Comparison of ENCODE assay signal across 22 cellular contexts in the genomic region with DNA sequence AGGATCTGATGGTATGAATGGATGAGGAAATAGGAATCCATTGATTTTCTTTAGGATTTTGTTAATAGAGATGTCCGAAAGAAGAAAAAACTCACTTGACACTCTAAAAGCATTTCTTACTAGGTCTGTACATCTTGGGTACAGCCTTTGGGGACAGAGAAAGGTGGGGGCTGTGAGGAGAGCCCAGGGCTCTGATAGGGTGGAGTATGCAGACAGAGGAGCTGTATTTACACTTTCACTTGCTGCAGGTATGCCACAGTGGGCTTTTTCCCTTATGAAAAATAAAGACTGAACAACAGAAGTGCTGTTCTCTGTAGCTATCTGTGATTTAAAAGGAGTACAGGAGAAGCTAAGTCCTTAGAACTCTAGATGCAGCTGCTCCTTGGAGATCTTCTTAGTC. TPM values are rescaled to one million over a fixed set of nuclear protein-coding genes. Genes with fewer than 3 reads are reported as not detected.
DNase-seq lines count a peak whose midpoint lies in the region; ATAC-seq and TF ChIP-seq lines count a peak whose summit lies in the region.
"Had no signal": no experiment of that assay in that cellular context is flagged by ENCODE, and none has a peak within 500 bp of the region (broad histone marks: within the 10 kb centered on the region; RNA-seq: fewer than 3 reads in every experiment).

No MANE protein-coding gene starts in this region.

- POLR2A ChIA-PET in naive thymus-derived CD4-positive, alpha-beta T cell (lab: Charles Lee) = no interaction called here

- peaks cover 0 to 31% (median 3%) of the 10 kb centered on the region in 3 experiments for H3K36me3 ChIP-seq in naive thymus-derived CD4-positive, alpha-beta T cell (ENCODE audit: control insufficient read depth in 2 of 3, insufficient read depth in 3 of 3, low read length in 3 of 3)
- H3K36me3 ChIP-seq: MG63 had no signal

- no peaks in the 10 kb centered on the region for H3K27me3 ChIP-seq in naive thymus-derived CD4-positive, alpha-beta T cell (ENCODE audit: control insufficient read depth in 2 of 2, insufficient read depth in 2 of 2, low read length in 2 of 2)
- H3K27me3 ChIP-seq: MG63 had no signal

- no peaks in the 10 kb centered on the region for H3K4me1 Mint-ChIP-seq in activated naive CD4-positive, alpha-beta T cell treated with anti-CD3 and anti-CD28 coated beads, Interleukin-2, amount 10 ng/mL, durations not matched to agents 7 days and 5 days
- H3K4me1 Mint-ChIP-seq in T-helper 17 cell = peaks cover 8% of the 10 kb centered on the region
- H3K4me1 Mint-ChIP-seq in naive thymus-derived CD4-positive, alpha-beta T cell = peaks cover 0 to 14% (median 5%) of the 10 kb centered on the region in 7 donors
- no peaks in the 10 kb centered on the region for H3K4me1 Mint-ChIP-seq in stimulated activated memory B cell treated with anti-CD40 and anti-IgM and Interleukin-4, amounts not matched to agents 10 μg/mL and 1 μg/mL and 100 μg/mL, for 72 hours

- peak overlapping the region; percentile 8 for H3K27ac Mint-ChIP-seq in activated naive CD4-positive, alpha-beta T cell treated with anti-CD3 and anti-CD28 coated beads, Interleukin-2, amount 10 ng/mL, durations not matched to agents 7 days and 5 days
- no peak overlapping the region for H3K27ac Mint-ChIP-seq in activated naive CD4-positive, alpha-beta T cell treated with anti-CD3 and anti-CD28 coated beads, Interleukin-2, amount 50 U/mL, for 72 hours
- H3K27ac Mint-ChIP-seq in T-helper 17 cell = peak overlapping the region; percentile 41
- peak overlapping the region in 7 of 9 donors; percentile 22 to 74 (median 63) for H3K27ac Mint-ChIP-seq in naive thymus-derived CD4-positive, alpha-beta T cell
- H3K27ac Mint-ChIP-seq in stimulated activated memory B cell treated with anti-CD40 and anti-IgM and Interleukin-4, amounts not matched to agents 10 μg/mL and 1 μg/mL and 100 μg/mL, for 72 hours = peak overlapping the region; percentile 28

- ATAC-seq in activated naive CD4-positive, alpha-beta T cell treated with anti-CD3 and anti-CD28 coated beads, Interleukin-2, amount 50 U/mL, for 72 hours = no peak
- ATAC-seq in T-helper 17 cell = no peak
- no peak for ATAC-seq in naive thymus-derived CD4-positive, alpha-beta T cell
- no peak for ATAC-seq in stimulated activated memory B cell treated with anti-CD40 and anti-IgM and Interleukin-4, amounts not matched to agents 10 μg/mL and 1 μg/mL and 100 μg/mL, for 72 hours
- ATAC-seq in HG02678 (IDR thresholded peaks at IDR 0.05; ENCODE audit: unreplicated experiment) = no peak
- ATAC-seq: GM12878 had no signal

- no peaks in the 10 kb centered on the region for H3K27me3 Mint-ChIP-seq in activated naive CD4-positive, alpha-beta T cell treated with anti-CD3 and anti-CD28 coated beads, Interleukin-2, amount 10 ng/mL, durations not matched to agents 7 days and 5 days
- H3K27me3 Mint-ChIP-seq in T-helper 17 cell = no peaks in the 10 kb centered on the region
- H3K27me3 Mint-ChIP-seq in naive thymus-derived CD4-positive, alpha-beta T cell = no peaks in the 10 kb centered on the region
- H3K27me3 Mint-ChIP-seq in stimulated activated memory B cell treated with anti-CD40 and anti-IgM and Interleukin-4, amounts not matched to agents 10 μg/mL and 1 μg/mL and 100 μg/mL, for 72 hours = no peaks in the 10 kb centered on the region
- H3K27me3 Mint-ChIP-seq: CD4-positive, alpha-beta memory T cell had no signal

- CTCF ChIA-PET in activated naive CD4-positive, alpha-beta T cell treated with anti-CD3 and anti-CD28 coated beads, Interleukin-2, amount 10 ng/mL, durations not matched to agents 7 days and 5 days (lab: Charles Lee) = interaction anchor here (1.4 kb wide), 1 partner anchor 9 kb away, joined by 7 read pairs; no protein-coding TSS in a partner anchor
- CTCF ChIA-PET in naive thymus-derived CD4-positive, alpha-beta T cell (lab: Charles Lee) = interaction anchor here (1.3 kb wide), 1 partner anchor 10 kb away, joined by 4 read pairs; no protein-coding TSS in a partner anchor

- no peak for TF ChIP-seq CTCF in GM10266 (IDR thresholded peaks at IDR 0.05; ENCODE audit: control insufficient read depth, insufficient read depth, low read depth, missing control alignments)

- no peaks in the 10 kb centered on the region for H3K4me1 ChIP-seq in naive thymus-derived CD4-positive, alpha-beta T cell (ENCODE audit: control insufficient read depth in 2 of 2, insufficient read depth in 2 of 2, low read length in 2 of 2)
- H3K4me1 ChIP-seq: Caco-2 had no signal

- intact Hi-C loops in naive thymus-derived CD4-positive, alpha-beta T cell (cut with micrococcal nuclease) = no loop called here

- no peak for DNase-seq in activated naive CD4-positive, alpha-beta T cell treated with anti-CD3 and anti-CD28 coated beads, Interleukin-2, amount 10 ng/mL, durations not matched to agents 7 days and 5 days
- DNase-seq in activated naive CD4-positive, alpha-beta T cell treated with anti-CD3 and anti-CD28 coated beads, Interleukin-2, amount 50 U/mL, for 72 hours (ENCODE audit: low spot score in 2 of 2) = no peak
- DNase-seq in T-helper 17 cell (no peak), NCI-H510A (lab: John Stamatoyannopoulos, UW) (no peak), GM10266 (ENCODE audit: extremely low spot score) (no peak)
- DNase-seq in naive thymus-derived CD4-positive, alpha-beta T cell = no peak
- DNase-seq: Caco-2; CD4-positive, alpha-beta memory T cell; HCEC 1CT; IMR-90; KG1; MG63; NCI-H1105 treated with DMSO at 0.1 percent for 48 hours; NCI-H2029 treated with DMSO at 0.1 percent for 48 hours; NCI-H446 treated with DMSO at 0.1 percent for 48 hours; NCI-H526 treated with DMSO at 0.1 percent for 48 hours; PC-9; Right ventricle myocardium superior; RPMI8226 had no signal

- H3K9me3 Mint-ChIP-seq in activated naive CD4-positive, alpha-beta T cell treated with anti-CD3 and anti-CD28 coated beads, Interleukin-2, amount 10 ng/mL, durations not matched to agents 7 days and 5 days = no peaks in the 10 kb centered on the region
- no peaks in the 10 kb centered on the region for H3K9me3 Mint-ChIP-seq in activated naive CD4-positive, alpha-beta T cell treated with anti-CD3 and anti-CD28 coated beads, Interleukin-2, amount 50 U/mL, for 72 hours
- peaks cover 0 to 3% (median 0%) of the 10 kb centered on the region in 11 donors for H3K9me3 Mint-ChIP-seq in naive thymus-derived CD4-positive, alpha-beta T cell
- H3K9me3 Mint-ChIP-seq in stimulated activated memory B cell treated with anti-CD40 and anti-IgM and Interleukin-4, amounts not matched to agents 10 μg/mL and 1 μg/mL and 100 μg/mL, for 72 hours = no peaks in the 10 kb centered on the region
- H3K9me3 Mint-ChIP-seq: CD4-positive, alpha-beta memory T cell had no signal

- H3K4me3 ChIP-seq in naive thymus-derived CD4-positive, alpha-beta T cell (ENCODE audit: low read length) = no peak overlapping the region
- H3K4me3 ChIP-seq: GM12878, MG63, PC-9 had no signal

- peaks cover 54% of the 10 kb centered on the region for H3K36me3 Mint-ChIP-seq in activated naive CD4-positive, alpha-beta T cell treated with anti-CD3 and anti-CD28 coated beads, Interleukin-2, amount 10 ng/mL, durations not matched to agents 7 days and 5 days
- H3K36me3 Mint-ChIP-seq in activated naive CD4-positive, alpha-beta T cell treated with anti-CD3 and anti-CD28 coated beads, Interleukin-2, amount 50 U/mL, for 72 hours = no peaks in the 10 kb centered on the region
- H3K36me3 Mint-ChIP-seq in T-helper 17 cell (ENCODE audit: low read depth) = no peaks in the 10 kb centered on the region
- H3K36me3 Mint-ChIP-seq in naive thymus-derived CD4-positive, alpha-beta T cell = peaks cover 0 to 27% (median 9%) of the 10 kb centered on the region in 5 donors
- peaks cover 7% of the 10 kb centered on the region for H3K36me3 Mint-ChIP-seq in stimulated activated memory B cell treated with anti-CD40 and anti-IgM and Interleukin-4, amounts not matched to agents 10 μg/mL and 1 μg/mL and 100 μg/mL, for 72 hours

- no peak overlapping the region for H3K27ac ChIP-seq in naive thymus-derived CD4-positive, alpha-beta T cell (ENCODE audit: low read depth, low read length)
- H3K27ac ChIP-seq: PC-9 had no signal

- no peaks in the 10 kb centered on the region for H3K9me3 ChIP-seq in T-helper 17 cell (ENCODE audit: control insufficient read depth, low read length, poor library complexity, severe bottlenecking)
- no peaks in the 10 kb centered on the region for H3K9me3 ChIP-seq in naive thymus-derived CD4-positive, alpha-beta T cell (ENCODE audit: control insufficient read depth in 2 of 3, low read length in 3 of 3)
- H3K9me3 ChIP-seq: Caco-2, MG63 had no signal

- H3K4me3 Mint-ChIP-seq in activated naive CD4-positive, alpha-beta T cell treated with anti-CD3 and anti-CD28 coated beads, Interleukin-2, amount 10 ng/mL, durations not matched to agents 7 days and 5 days = no peak overlapping the region
- no peak overlapping the region for H3K4me3 Mint-ChIP-seq in T-helper 17 cell
- H3K4me3 Mint-ChIP-seq in naive thymus-derived CD4-positive, alpha-beta T cell = no peak overlapping the region
- H3K4me3 Mint-ChIP-seq in stimulated activated memory B cell treated with anti-CD40 and anti-IgM and Interleukin-4, amounts not matched to agents 10 μg/mL and 1 μg/mL and 100 μg/mL, for 72 hours = no peak overlapping the region
- H3K4me3 Mint-ChIP-seq: CD4-positive, alpha-beta memory T cell had no signal

RNA-seq across cellular contexts. Expression of a gene that starts 19.5 kb away (rescaled TPM):
- total RNA-seq in activated naive CD4-positive, alpha-beta T cell treated with anti-CD3 and anti-CD28 coated beads, Interleukin-2, amount 50 U/mL, for 72 hours = 100 to 1,000 TPM; 179 to 241 TPM
- 100 to 1,000 TPM; 123 to 135 TPM for total RNA-seq in T-helper 17 cell
- total RNA-seq in naive thymus-derived CD4-positive, alpha-beta T cell = 100 to 1,000 TPM; 112 to 180 (median 116) TPM
- polyA plus RNA-seq in naive thymus-derived CD4-positive, alpha-beta T cell = 100 to 1,000 TPM; 169 to 206 TPM

Comparison
In these comparisons a context has a peak if more than half of its experiments do, and no peak if none do; other contexts are left out.
1. H3K27ac Mint-ChIP-seq: peak in activated naive CD4-positive, alpha-beta T cell treated with anti-CD3 and anti-CD28 coated beads, Interleukin-2, amount 10 ng/mL, durations not matched to agents 7 days and 5 days (single experiment), T-helper 17 cell (single experiment), naive thymus-derived CD4-positive, alpha-beta T cell (7 of 9) and stimulated activated memory B cell treated with anti-CD40 and anti-IgM and Interleukin-4, amounts not matched to agents 10 μg/mL and 1 μg/mL and 100 μg/mL, for 72 hours (single experiment); none in activated naive CD4-positive, alpha-beta T cell treated with anti-CD3 and anti-CD28 coated beads, Interleukin-2, amount 50 U/mL, for 72 hours (0 of 2).